7 cellular contexts compared by ENCODE assay signal in the genomic region with DNA sequence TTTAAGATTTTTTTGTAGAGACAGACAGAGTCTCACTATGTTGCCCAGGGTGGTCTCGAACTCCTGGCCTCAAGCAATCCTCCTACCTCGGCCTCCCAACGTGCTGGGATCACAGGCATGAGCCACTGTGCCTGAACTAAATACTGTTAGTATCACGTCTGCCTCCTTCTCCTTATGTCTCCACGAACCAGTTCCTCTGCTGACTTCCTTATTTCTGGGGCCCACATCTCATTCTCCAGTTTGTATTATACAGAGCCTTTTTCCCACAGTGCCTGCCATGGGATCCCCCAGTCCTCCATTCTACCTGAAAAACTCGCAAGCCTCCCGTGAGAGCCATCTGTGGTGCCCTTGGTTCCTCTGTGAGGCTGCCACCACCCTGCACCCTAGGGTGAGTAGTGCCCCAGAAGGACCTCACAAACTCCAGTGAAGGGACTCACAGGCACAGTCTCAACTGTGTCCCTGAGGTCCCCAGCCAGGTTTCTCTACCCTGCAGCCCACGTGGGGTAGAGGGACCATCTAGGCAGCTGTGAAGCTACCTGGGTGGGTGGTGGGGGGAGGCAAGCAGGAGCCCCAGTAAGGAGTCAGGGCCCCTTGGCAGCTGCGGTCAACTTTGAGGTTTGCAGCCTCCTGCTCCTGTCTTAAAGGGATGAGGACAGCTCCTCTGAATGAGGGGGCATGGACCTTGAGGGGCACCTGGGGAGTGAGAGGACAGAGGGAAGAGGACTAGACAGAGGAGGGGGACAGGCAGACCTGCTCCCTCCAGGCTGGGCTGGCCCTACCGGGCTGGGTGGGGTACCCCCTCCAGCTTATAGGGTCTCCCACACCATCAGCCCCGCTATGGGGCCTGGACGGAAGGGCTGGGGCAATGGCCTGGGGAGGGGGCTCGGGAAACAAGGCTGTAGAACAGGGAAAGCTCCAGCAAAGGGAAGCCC. TPM values are rescaled to one million over a fixed set of nuclear protein-coding genes. Genes with fewer than 3 reads are reported as not detected.
DNase-seq lines count a peak whose midpoint lies in the region; ATAC-seq and TF ChIP-seq lines count a peak whose summit lies in the region.

No MANE protein-coding gene starts in this region.

- no peak overlapping the region for H2BK12ac ChIP-seq in H9 (ENCODE audit: insufficient read length, low read depth, low read length)

- no peaks in the 10 kb centered on the region for H3K9me3 ChIP-seq in H9 (ENCODE audit: control insufficient read depth, low read depth, low read length)
- no peaks in the 10 kb centered on the region for H3K9me3 ChIP-seq in SJCRH30 (replicated peaks)

- no peaks in the 10 kb centered on the region for H3K36me3 ChIP-seq in SJCRH30

- no peak overlapping the region for H3T11ph ChIP-seq in H9 (ENCODE audit: low read length)

- H4K91ac ChIP-seq in H9 (ENCODE audit: insufficient read length, low read depth, low read length) = no peak overlapping the region

- H3K79me2 ChIP-seq in H9 (ENCODE audit: insufficient read depth, low read length) = no peaks in the 10 kb centered on the region

- H3K23me2 ChIP-seq in H9 (ENCODE audit: insufficient read length, low read depth, low read length, poor library complexity, severe bottlenecking) = peaks cover 10% of the 10 kb centered on the region

- no peak overlapping the region for H4K5ac ChIP-seq in H9 (ENCODE audit: insufficient read length, low read depth, low read length)

- no peaks in the 10 kb centered on the region for H3K4me1 ChIP-seq in H9 (ENCODE audit: insufficient read depth, low read length)
- no peaks in the 10 kb centered on the region for H3K4me1 ChIP-seq in SJCRH30

- H2BK15ac ChIP-seq in H9 (ENCODE audit: low read depth, low read length) = no peak overlapping the region

- no peak overlapping the region for H2BK5ac ChIP-seq in H9 (ENCODE audit: insufficient read length, low read length)

- H3K23ac ChIP-seq in H9 (ENCODE audit: insufficient read length, low read depth, low read length) = no peak overlapping the region

- no peak overlapping the region for H2BK120ac ChIP-seq in H9 (ENCODE audit: low read depth, low read length, poor library complexity, severe bottlenecking)

- H3K9ac ChIP-seq in H9 (ENCODE audit: extremely low read depth, insufficient read length, low read length) = no peak overlapping the region

- H3K27ac Mint-ChIP-seq in H9 = no peak overlapping the region
- H3K27ac Mint-ChIP-seq in endothelial cell (ENCODE audit: unreplicated experiment) = no peak overlapping the region
- H3K27ac Mint-ChIP-seq in natural killer cell = peak overlapping the region; percentile 61 to 71

- H3K36me3 Mint-ChIP-seq in H9 (ENCODE audit: insufficient read depth in 1 of 3, low read depth in 3 of 3) (peaks cover 0 to 3% (median 0%) of the 10 kb centered on the region in 3 experiments; a peak in 1 of 7 replicates), endothelial cell (ENCODE audit: low read depth, unreplicated experiment) (no peaks in the 10 kb centered on the region), natural killer cell (no peaks in the 10 kb centered on the region)

- H3K27me3 Mint-ChIP-seq in H9 (ENCODE audit: low read depth) = peaks cover 30% of the 10 kb centered on the region
- H3K27me3 Mint-ChIP-seq in endothelial cell (ENCODE audit: unreplicated experiment) = peaks cover 7% of the 10 kb centered on the region
- no peaks in the 10 kb centered on the region for H3K27me3 Mint-ChIP-seq in natural killer cell (ENCODE audit: low read depth in 2 of 2)

- intact Hi-C loops in natural killer cell (cut with micrococcal nuclease) = loop anchor here (2.0 to 5.0 kb wide), 3 partner anchors 16 to 384 kb away; no protein-coding TSS in a partner anchor

- peak overlapping the region; percentile 78 for H3K4me2 ChIP-seq in H9 (ENCODE audit: insufficient read depth, insufficient read length, low read length)

- H2BK20ac ChIP-seq in H9 (ENCODE audit: low read depth, low read length, poor library complexity, severe bottlenecking) = no peak overlapping the region

- no peaks in the 10 kb centered on the region for H3K79me1 ChIP-seq in H9 (ENCODE audit: insufficient read depth, low read depth, low read length, poor library complexity, severe bottlenecking)

- H3K27ac ChIP-seq in H9 (ENCODE audit: insufficient read length, low read depth, low read length) = no peak overlapping the region
- H3K27ac ChIP-seq in SJCRH30 = no peak overlapping the region

- H2AK5ac ChIP-seq in H9 (ENCODE audit: insufficient read length, low read length) = no peak overlapping the region

- H3K4ac ChIP-seq in H9 (ENCODE audit: low read depth, low read length) = no peak overlapping the region

- no peak overlapping the region for H3K56ac ChIP-seq in H9 (ENCODE audit: insufficient read length, low read depth, low read length)

- H3K4me3 Mint-ChIP-seq in H9 = peak overlapping the region; percentile 60 to 74
- peak overlapping the region; percentile 82 for H3K4me3 Mint-ChIP-seq in endothelial cell (ENCODE audit: unreplicated experiment)
- H3K4me3 Mint-ChIP-seq in natural killer cell = peak overlapping the region; percentile 89

- H3K18ac ChIP-seq in H9 (ENCODE audit: insufficient read length, low read depth, low read length) = no peak overlapping the region

- ATAC-seq in natural killer cell (peak in 2 of 3 donors; percentile 13 to 39), GM19023 (IDR thresholded peaks at IDR 0.05; ENCODE audit: unreplicated experiment) (no peak), HG03196 (IDR thresholded peaks at IDR 0.05; ENCODE audit: unreplicated experiment) (no peak)

- H3K14ac ChIP-seq in H9 (ENCODE audit: insufficient read depth, low read length) = peak overlapping the region; percentile 76; the same call in 1 of the 2 replicates

- no peak for TF ChIP-seq CTCF in H9 (conservative IDR thresholded peaks at IDR 0.05)
- TF ChIP-seq CTCF in endothelial cell (IDR thresholded peaks at IDR 0.05; ENCODE audit: unreplicated experiment) = no peak
- TF ChIP-seq CTCF in natural killer cell (IDR thresholded peaks at IDR 0.05) = no peak

- WGBS in H9 (ENCODE audit: extremely low coverage, insufficient read length, low lambda C conversion rate) = no CpG with 5 or more reads among the region's 13 CpGs

- H3K4me3 ChIP-seq in SJCRH30 = peak overlapping the region; percentile 82

- H4K20me1 ChIP-seq in H9 (ENCODE audit: control insufficient read depth, insufficient read depth, insufficient read length) = no peaks in the 10 kb centered on the region

- H4K8ac ChIP-seq in H9 (replicated peaks; ENCODE audit: insufficient read length, low read depth, low read length) = no peak overlapping the region

- H3K4me1 Mint-ChIP-seq in H9 (peaks cover 8% of the 10 kb centered on the region in 2 experiments), endothelial cell (ENCODE audit: unreplicated experiment) (peaks cover 4% of the 10 kb centered on the region), natural killer cell (peaks cover 42 to 45% of the 10 kb centered on the region in 2 donors)

- no peak overlapping the region for H2AFZ ChIP-seq in H9 (ENCODE audit: low read length)

- H3K27me3 ChIP-seq in H9 (ENCODE audit: insufficient read depth, low read length) (peaks cover 5% of the 10 kb centered on the region), SJCRH30 (no peaks in the 10 kb centered on the region)

- H3K9me3 Mint-ChIP-seq in H9 = peaks cover 0 to 1% of the 10 kb centered on the region in 2 experiments; a peak in 1 of 5 replicates
- no peaks in the 10 kb centered on the region for H3K9me3 Mint-ChIP-seq in endothelial cell (ENCODE audit: unreplicated experiment)
- H3K9me3 Mint-ChIP-seq in natural killer cell = no peaks in the 10 kb centered on the region

- DNase-seq in H9 = no peak
- peak in 1 of 2 experiments; percentile 13 for DNase-seq in SJCRH30
- DNase-seq in endothelial cell (ENCODE audit: low spot score) = peak; percentile 13
- peak; percentile 24 for DNase-seq in natural killer cell
- DNase-seq in central memory CD4-positive, alpha-beta T cell = no peak

RNA-seq across cellular contexts. Expression of a gene that starts 1.1 kb away (rescaled TPM):
- total RNA-seq in H9 (2021) = 3.3 and 3.6 TPM in 2 replicates
- total RNA-seq in SJCRH30 (2014; rRNA removed; shearing (Covaris generic)) = 6.1 and 6.8 TPM in 2 replicates
- total RNA-seq in endothelial cell (ENCODE audit: unreplicated experiment) = 7.8 TPM
- 10 to 100 TPM; 34.7 to 55.0 (median 46.9) TPM for total RNA-seq in natural killer cell

RNA-seq across cellular contexts. Expression of a gene that starts 27.1 kb away (rescaled TPM):
- total RNA-seq in H9 (2021) = 625 and 626 TPM in 2 replicates
- total RNA-seq in SJCRH30 (2014; rRNA removed; shearing (Covaris generic)) = 435 and 468 TPM in 2 replicates
- 457 TPM for total RNA-seq in endothelial cell (ENCODE audit: unreplicated experiment)
- 100 to 1,000 TPM; 209 to 218 (median 218) TPM for total RNA-seq in natural killer cell

RNA-seq across cellular contexts. Expression of a gene that starts 33.2 kb away (rescaled TPM):
- total RNA-seq in H9 (2021) (81.8 and 87.0 TPM in 2 replicates), endothelial cell (ENCODE audit: unreplicated experiment) (44.9 TPM), natural killer cell (10 to 100 TPM; 15.2 to 20.8 (median 16.3) TPM)
- 45.8 and 53.3 TPM in 2 replicates for total RNA-seq in SJCRH30 (2014; rRNA removed; shearing (Covaris generic))

Comparison
In these comparisons a context has a peak if more than half of its experiments do, and no peak if none do; other contexts are left out.
1. DNase-seq: peak in endothelial cell (single experiment) and natural killer cell (single experiment); none in H9 (single experiment) and central memory CD4-positive, alpha-beta T cell (single experiment).
2. H3K27ac Mint-ChIP-seq: peak in natural killer cell (2 of 2); none in H9 (0 of 3) and endothelial cell (single experiment).
3. ATAC-seq: peak in natural killer cell (2 of 3); none in GM19023 (single experiment) and HG03196 (single experiment).
4. Peak in every context shown above with its lines, with median percentiles within 50 percentile points of each other: H3K4me3 Mint-ChIP-seq.